ENCODE assay signal across 33 cellular contexts in genomic region chr4:157096439-157096838, GRCh38. TPM values are rescaled to one million over a fixed set of nuclear protein-coding genes. Genes with fewer than 3 reads are reported as not detected.
"Had no signal": no experiment of that assay in that cellular context is flagged by ENCODE, and none has a peak within 500 bp of the region (broad histone marks: within the 10 kb centered on the region; RNA-seq: fewer than 3 reads in every experiment).

No MANE protein-coding gene starts in this region.

- H3K36me3 ChIP-seq: cardiac muscle cell, esophagus muscularis mucosa, left ventricle myocardium inferior, neural progenitor cell, right atrium auricular region, suprapubic skin, tibial artery had no signal

- H3K79me2 ChIP-seq: parathyroid adenoma had no signal

- H3K4me1 Mint-ChIP-seq: activated CD4-positive, alpha-beta T cell treated with anti-CD3 and anti-CD28 coated beads, Interleukin-2, amount 10 ng/mL, durations not matched to agents 24 days and 14 days; activated naive CD4-positive, alpha-beta T cell treated with anti-CD3 and anti-CD28 coated beads, Interleukin-2, amount 10 ng/mL, durations not matched to agents 7 days and 5 days; activated naive CD8-positive, alpha-beta T cell treated with anti-CD3 and anti-CD28 coated beads, Interleukin-2, amount 10 ng/mL, durations not matched to agents 7 days and 5 days; endodermal cell; natural killer cell; neural progenitor cell had no signal

- H3K9me3 ChIP-seq: body of pancreas, esophagus muscularis mucosa, left ventricle myocardium inferior, right atrium auricular region, suprapubic skin, tibial artery had no signal

- H3K36me3 Mint-ChIP-seq: activated CD4-positive, alpha-beta memory T cell treated with anti-CD3 and anti-CD28 coated beads for 36 hours; activated naive CD4-positive, alpha-beta T cell treated with anti-CD3 and anti-CD28 coated beads, Interleukin-2, amount 10 ng/mL, durations not matched to agents 7 days and 5 days; activated naive CD8-positive, alpha-beta T cell treated with anti-CD3 and anti-CD28 coated beads, Interleukin-2, amount 10 ng/mL, durations not matched to agents 7 days and 5 days; natural killer cell; neural progenitor cell had no signal

- H2AFZ ChIP-seq: neural progenitor cell, parathyroid adenoma had no signal

- H3K4me3 ChIP-seq: body of pancreas, cardiac muscle cell, esophagus muscularis mucosa, left ventricle myocardium inferior, lung, neural progenitor cell, right atrium auricular region, suprapubic skin, tibial artery had no signal

- H3K9me3 Mint-ChIP-seq: activated CD4-positive, alpha-beta T cell treated with anti-CD3 and anti-CD28 coated beads, Interleukin-2, amount 10 ng/mL, durations not matched to agents 24 days and 14 days; activated naive CD4-positive, alpha-beta T cell treated with anti-CD3 and anti-CD28 coated beads, Interleukin-2, amount 10 ng/mL, durations not matched to agents 7 days and 5 days; activated naive CD8-positive, alpha-beta T cell treated with anti-CD3 and anti-CD28 coated beads, Interleukin-2, amount 10 ng/mL, durations not matched to agents 7 days and 5 days; activated T-helper 1 cell treated with anti-CD3 and anti-CD28 coated beads, Interleukin-12 subunit alpha, Interleukin-12 subunit beta, Interleukin-2, Interleukin-4 antibody, amounts not matched to agents 30 ng/mL and 10 ng/mL and 1 ng/mL, durations not matched to agents 14 hours and 24 hours and 36 hours; endodermal cell; neural progenitor cell had no signal

- H3K27ac ChIP-seq: body of pancreas, cardiac muscle cell, esophagus muscularis mucosa, left ventricle myocardium inferior, neural progenitor cell, parathyroid adenoma, right atrium auricular region, suprapubic skin, tibial artery had no signal

- H3K27me3 Mint-ChIP-seq: activated CD4-positive, alpha-beta memory T cell treated with anti-CD3 and anti-CD28 coated beads for 36 hours; activated CD4-positive, alpha-beta T cell treated with anti-CD3 and anti-CD28 coated beads, Interleukin-2, amount 10 ng/mL, durations not matched to agents 24 days and 14 days; activated naive CD4-positive, alpha-beta T cell treated with anti-CD3 and anti-CD28 coated beads, Interleukin-2, amount 10 ng/mL, durations not matched to agents 7 days and 5 days; activated naive CD8-positive, alpha-beta T cell treated with anti-CD3 and anti-CD28 coated beads, Interleukin-2, amount 10 ng/mL, durations not matched to agents 7 days and 5 days had no signal

- H3K4me2 ChIP-seq: neural progenitor cell had no signal

- H3K4me1 ChIP-seq: body of pancreas, esophagus muscularis mucosa, left ventricle myocardium inferior, neural progenitor cell, parathyroid adenoma, right atrium auricular region, suprapubic skin, tibial artery had no signal

- H3K27ac Mint-ChIP-seq: activated CD4-positive, alpha-beta memory T cell treated with anti-CD3 and anti-CD28 coated beads for 36 hours; activated CD4-positive, alpha-beta T cell treated with anti-CD3 and anti-CD28 coated beads, Interleukin-2, amount 10 ng/mL, durations not matched to agents 24 days and 14 days; activated naive CD4-positive, alpha-beta T cell treated with anti-CD3 and anti-CD28 coated beads, Interleukin-2, amount 10 ng/mL, durations not matched to agents 7 days and 5 days; activated naive CD8-positive, alpha-beta T cell treated with anti-CD3 and anti-CD28 coated beads, Interleukin-2, amount 10 ng/mL, durations not matched to agents 7 days and 5 days; activated T-helper 1 cell treated with anti-CD3 and anti-CD28 coated beads, Interleukin-12 subunit alpha, Interleukin-12 subunit beta, Interleukin-2, Interleukin-4 antibody, amounts not matched to agents 30 ng/mL and 10 ng/mL and 1 ng/mL, durations not matched to agents 14 hours and 24 hours and 36 hours; endodermal cell; natural killer cell; neural progenitor cell had no signal

- ATAC-seq: body of pancreas, natural killer cell had no signal

- H3K4me3 Mint-ChIP-seq: activated CD4-positive, alpha-beta memory T cell treated with anti-CD3 and anti-CD28 coated beads for 36 hours; activated CD4-positive, alpha-beta T cell treated with anti-CD3 and anti-CD28 coated beads, Interleukin-2, amount 10 ng/mL, durations not matched to agents 24 days and 14 days; activated naive CD4-positive, alpha-beta T cell treated with anti-CD3 and anti-CD28 coated beads, Interleukin-2, amount 10 ng/mL, durations not matched to agents 7 days and 5 days; activated naive CD8-positive, alpha-beta T cell treated with anti-CD3 and anti-CD28 coated beads, Interleukin-2, amount 10 ng/mL, durations not matched to agents 7 days and 5 days; activated T-helper 1 cell treated with anti-CD3 and anti-CD28 coated beads, Interleukin-12 subunit alpha, Interleukin-12 subunit beta, Interleukin-2, Interleukin-4 antibody, amounts not matched to agents 30 ng/mL and 10 ng/mL and 1 ng/mL, durations not matched to agents 14 hours and 24 hours and 36 hours; endodermal cell; natural killer cell; neural progenitor cell had no signal

- H3K27me3 ChIP-seq: body of pancreas, cardiac muscle cell, esophagus muscularis mucosa, neural progenitor cell, right atrium auricular region, suprapubic skin, tibial artery had no signal

- H3K9ac ChIP-seq: neural progenitor cell, parathyroid adenoma had no signal

- DNase-seq: activated CD4-positive, alpha-beta memory T cell treated with anti-CD3 and anti-CD28 coated beads for 36 hours; activated CD4-positive, alpha-beta T cell treated with anti-CD3 and anti-CD28 coated beads, Interleukin-2, amount 10 ng/mL, durations not matched to agents 24 days and 14 days; activated CD4-positive, CD25-positive, alpha-beta regulatory T cell treated with anti-CD3 and anti-CD28 coated beads, Interleukin-2, amount 50 U/mL, for 72 hours; activated CD8-positive, alpha-beta memory T cell treated with anti-CD3 and anti-CD28 coated beads, Interleukin-2, amount 50 U/mL, for 4 hours; activated effector memory CD4-positive, alpha-beta T cell treated with anti-CD3 and anti-CD28 coated beads, Interleukin-2, amount 50 U/mL, for 16 hours; activated naive CD4-positive, alpha-beta T cell treated with anti-CD3 and anti-CD28 coated beads, Interleukin-2, amount 10 ng/mL, durations not matched to agents 7 days and 5 days; activated naive CD8-positive, alpha-beta T cell treated with anti-CD3 and anti-CD28 coated beads, Interleukin-2, amount 10 ng/mL, durations not matched to agents 7 days and 5 days; activated T-cell treated with anti-CD3 and anti-CD28 coated beads, Interleukin-2, amount 50 U/mL, for 1 hour; amygdala; body of pancreas; cerebellar nuclear complex; cortex of kidney; endodermal cell; islet precursor cell; left ventricle myocardium inferior; mesendoderm; natural killer cell; occipital lobe; stimulated activated CD4-positive, alpha-beta T cell treated with anti-CD3 and anti-CD28 coated beads, Interleukin-15, amount 100 ng/mL, for 24 hours; stimulated activated CD4-positive, alpha-beta T cell treated with anti-CD3 and anti-CD28 coated beads, Interleukin-2, amount 100 ng/mL, for 24 hours; stimulated activated naive CD4-positive, alpha-beta T cell; T-helper 2 cell; tibial artery had no signal

RNA-seq across cellular contexts. Expression of gene GLRB, which starts 20.5 kb away (rescaled TPM):
- total RNA-seq: activated CD4-positive, alpha-beta memory T cell treated with anti-CD3 and anti-CD28 coated beads for 36 hours; activated CD4-positive, alpha-beta T cell treated with anti-CD3 and anti-CD28 coated beads, Interleukin-2, amount 10 ng/mL, durations not matched to agents 24 days and 14 days; activated CD8-positive, alpha-beta memory T cell treated with anti-CD3 and anti-CD28 coated beads for 36 hours; activated naive CD8-positive, alpha-beta T cell treated with anti-CD3 and anti-CD28 coated beads, Interleukin-2, amount 10 ng/mL, durations not matched to agents 7 days and 5 days; activated T-helper 1 cell treated with anti-CD3 and anti-CD28 coated beads, Interleukin-12 subunit alpha, Interleukin-12 subunit beta, Interleukin-2, Interleukin-4 antibody, amounts not matched to agents 30 ng/mL and 10 ng/mL and 1 ng/mL, durations not matched to agents 14 hours and 24 hours and 36 hours; mononuclear cell; natural killer cell had no signal
